8 cellular contexts compared by ENCODE assay signal in the genomic region with DNA sequence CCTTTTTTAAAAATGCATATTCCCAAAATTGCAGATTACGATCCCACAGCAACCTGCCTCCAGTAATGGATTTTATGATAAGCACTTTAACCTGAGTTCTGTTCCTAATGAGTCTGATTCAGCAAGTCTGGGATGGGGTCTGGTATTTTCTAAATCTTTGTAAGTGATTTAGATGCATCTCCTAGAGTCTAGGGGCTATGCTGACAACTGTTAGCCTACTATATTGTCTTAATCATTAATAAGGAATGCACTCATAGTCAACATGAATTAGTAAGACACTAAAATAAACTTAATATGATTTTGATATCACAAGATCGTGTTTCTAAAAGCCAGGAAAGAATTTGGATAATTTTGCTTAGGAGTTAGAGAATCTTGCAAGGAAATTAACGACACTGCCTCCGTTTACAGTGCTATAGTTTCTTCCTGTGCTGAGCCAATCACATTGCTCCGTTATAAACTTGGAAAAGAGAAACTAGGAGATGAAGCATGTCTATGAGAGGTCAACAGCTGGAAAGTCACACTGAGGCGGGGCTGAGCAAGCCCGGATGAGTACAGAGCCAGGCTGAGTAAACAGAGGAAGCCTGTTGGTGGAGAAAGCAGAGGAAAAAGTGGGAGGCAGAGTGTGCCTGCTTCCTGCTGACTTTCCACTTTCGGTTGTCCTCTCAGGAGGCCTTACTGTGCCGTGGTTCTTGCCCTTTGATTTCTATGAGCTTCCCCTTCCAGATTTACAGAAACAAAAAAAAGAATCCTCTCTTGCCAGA. TPM values are rescaled to one million over a fixed set of nuclear protein-coding genes. Genes with fewer than 3 reads are reported as not detected.
DNase-seq lines count a peak whose midpoint lies in the region; ATAC-seq, FAIRE-seq and TF ChIP-seq lines count a peak whose summit lies in the region.

No MANE protein-coding gene starts in this region.

- peak overlapping the region in 1 of 2 experiments; percentile 23; a peak in 2 of 4 replicates for H3K4me3 ChIP-seq in Panc1 (ENCODE audit: low read depth in 2 of 2, low read length in 2 of 2)

- no peaks in the 10 kb centered on the region for H3K27me3 ChIP-seq in Panc1 (ENCODE audit: control insufficient read depth, insufficient read depth, low read length)

- FAIRE-seq in urothelium cell line (lab: Jason Lieb, UNC), result no peak

- H3K36me3 ChIP-seq in Panc1 (ENCODE audit: control insufficient read depth, insufficient read depth, low read length), result no peaks in the 10 kb centered on the region

- TF ChIP-seq CTCF in Panc1 (IDR thresholded peaks at IDR 0.05), result no peak
- no peak for TF ChIP-seq CTCF in endothelial cell (IDR thresholded peaks at IDR 0.05; ENCODE audit: unreplicated experiment)

- H3K27ac Mint-ChIP-seq in endothelial cell (ENCODE audit: unreplicated experiment), result peak overlapping the region; percentile 99
- no peak overlapping the region for H3K27ac Mint-ChIP-seq in activated CD4-positive, alpha-beta T cell treated with anti-CD3 and anti-CD28 coated beads, Interleukin-2, amount 10 ng/mL, durations not matched to agents 7 days and 5 days

- intact Hi-C loops in Panc1 (cut with micrococcal nuclease; ENCODE audit: unreplicated experiment), result no loop called here

- peaks cover 30% of the 10 kb centered on the region for H3K4me1 ChIP-seq in Panc1 (ENCODE audit: control insufficient read depth, insufficient read depth, low read length)

- no peaks in the 10 kb centered on the region for H3K9me3 Mint-ChIP-seq in endothelial cell (ENCODE audit: unreplicated experiment)
- no peaks in the 10 kb centered on the region for H3K9me3 Mint-ChIP-seq in activated CD4-positive, alpha-beta T cell treated with anti-CD3 and anti-CD28 coated beads, Interleukin-2, amount 10 ng/mL, durations not matched to agents 7 days and 5 days

- H3K4me1 Mint-ChIP-seq in endothelial cell (ENCODE audit: unreplicated experiment), result peaks cover 67% of the 10 kb centered on the region
- H3K4me1 Mint-ChIP-seq in activated CD4-positive, alpha-beta T cell treated with anti-CD3 and anti-CD28 coated beads, Interleukin-2, amount 10 ng/mL, durations not matched to agents 7 days and 5 days, result peaks cover 23% of the 10 kb centered on the region

- H3K4me3 Mint-ChIP-seq in endothelial cell (ENCODE audit: unreplicated experiment), result peak overlapping the region; percentile 75
- H3K4me3 Mint-ChIP-seq in activated CD4-positive, alpha-beta T cell treated with anti-CD3 and anti-CD28 coated beads, Interleukin-2, amount 10 ng/mL, durations not matched to agents 7 days and 5 days, result no peak overlapping the region

- CTCF ChIA-PET in Panc1 (lab: Charles Lee), result no interaction called here
- CTCF ChIA-PET in activated CD4-positive, alpha-beta T cell treated with anti-CD3 and anti-CD28 coated beads, Interleukin-2, amount 10 ng/mL, durations not matched to agents 7 days and 5 days (lab: Charles Lee), result no interaction called here

- H3K9me3 ChIP-seq in Panc1 (ENCODE audit: control insufficient read depth, insufficient read depth, low read depth, low read length), result no peaks in the 10 kb centered on the region

- BruUV-seq in Panc1 (replicated peaks; lab: Mats Ljungman, UMichigan), result no TSS peak

- peak overlapping the region; percentile 77 for H3K27ac ChIP-seq in Panc1 (ENCODE audit: low read length)

- POLR2A ChIA-PET in Panc1 (lab: Charles Lee), result no interaction called here
- POLR2A ChIA-PET in activated CD4-positive, alpha-beta T cell treated with anti-CD3 and anti-CD28 coated beads, Interleukin-2, amount 10 ng/mL, durations not matched to agents 7 days and 5 days (lab: Charles Lee), result no interaction called here

- H3K27me3 Mint-ChIP-seq in endothelial cell (ENCODE audit: unreplicated experiment), result peaks cover 2% of the 10 kb centered on the region
- H3K27me3 Mint-ChIP-seq in activated CD4-positive, alpha-beta T cell treated with anti-CD3 and anti-CD28 coated beads, Interleukin-2, amount 10 ng/mL, durations not matched to agents 7 days and 5 days, result no peaks in the 10 kb centered on the region

- DNase-seq in GM04504 (ENCODE audit: low read depth), result peak; percentile 73
- no peak for DNase-seq in Panc1 (ENCODE audit: low read depth, low spot score)
- DNase-seq in endothelial cell (ENCODE audit: low spot score), result peak; percentile 65
- DNase-seq in middle frontal gyrus (ENCODE audit: extremely low spot score, low spot score), result peak; percentile 62
- DNase-seq in urothelium cell line (ENCODE audit: low spot score), result peak; percentile 17
- DNase-seq in activated CD4-positive, alpha-beta T cell treated with anti-CD3 and anti-CD28 coated beads, Interleukin-2, amount 10 ng/mL, durations not matched to agents 7 days and 5 days, result no peak
- no peak for DNase-seq in NCI-H2107 (lab: John Stamatoyannopoulos, UW)

- peaks cover 7% of the 10 kb centered on the region for H3K36me3 Mint-ChIP-seq in endothelial cell (ENCODE audit: low read depth, unreplicated experiment)
- H3K36me3 Mint-ChIP-seq in activated CD4-positive, alpha-beta T cell treated with anti-CD3 and anti-CD28 coated beads, Interleukin-2, amount 10 ng/mL, durations not matched to agents 7 days and 5 days (ENCODE audit: low read depth), result peaks cover 1% of the 10 kb centered on the region

- in situ Hi-C loops in Panc1 (cut with HindIII; ENCODE audit: low pct_unique_long_range_greater_than_20kb, low sequenced_read_pairs), result no loop called here

- ATAC-seq in Panc1, result peak; percentile 82
- ATAC-seq in GM19328 (IDR thresholded peaks at IDR 0.05; ENCODE audit: unreplicated experiment), result no peak

RNA-seq across cellular contexts. Expression of gene SCARB2, which starts 5.4 kb away (rescaled TPM):
- total RNA-seq in Panc1 (2021; ENCODE audit: unreplicated experiment) (59.4 TPM), endothelial cell (ENCODE audit: unreplicated experiment) (181 TPM)
- polyA plus RNA-seq in Panc1 (2012; ENCODE audit: insufficient read length), result 34.8 TPM
- 10 to 100 TPM; 17.0 to 17.8 TPM for total RNA-seq in activated CD4-positive, alpha-beta T cell treated with anti-CD3 and anti-CD28 coated beads, Interleukin-2, amount 10 ng/mL, durations not matched to agents 7 days and 5 days

RNA-seq across cellular contexts. Expression of gene FAM47E, which starts 43.3 kb away (rescaled TPM):
- total RNA-seq in Panc1 (2021; ENCODE audit: unreplicated experiment), result 0.72 TPM
- polyA plus RNA-seq in Panc1 (2012; ENCODE audit: insufficient read length), result 0.51 TPM
- total RNA-seq in endothelial cell (ENCODE audit: unreplicated experiment), result 1.1 TPM
- total RNA-seq in activated CD4-positive, alpha-beta T cell treated with anti-CD3 and anti-CD28 coated beads, Interleukin-2, amount 10 ng/mL, durations not matched to agents 7 days and 5 days, result under 1 TPM in 1 of 2 experiments, not detected in 1; 0.17 TPM

RNA-seq across cellular contexts. Expression of gene NUP54, which starts 60.0 kb away (rescaled TPM):
- total RNA-seq in Panc1 (2021; ENCODE audit: unreplicated experiment) (32.1 TPM), endothelial cell (ENCODE audit: unreplicated experiment) (44.2 TPM)
- polyA plus RNA-seq in Panc1 (2012; ENCODE audit: insufficient read length), result 15.5 TPM
- total RNA-seq in activated CD4-positive, alpha-beta T cell treated with anti-CD3 and anti-CD28 coated beads, Interleukin-2, amount 10 ng/mL, durations not matched to agents 7 days and 5 days, result 10 to 100 TPM; 50.3 to 52.5 TPM

Comparison
In these comparisons a context has a peak if more than half of its experiments do, and no peak if none do; other contexts are left out.
1. DNase-seq: peak in GM04504 (single experiment), endothelial cell (single experiment), middle frontal gyrus (single experiment) and urothelium cell line (single experiment); none in Panc1 (single experiment), activated CD4-positive, alpha-beta T cell treated with anti-CD3 and anti-CD28 coated beads, Interleukin-2, amount 10 ng/mL, durations not matched to agents 7 days and 5 days (single experiment) and NCI-H2107 (single experiment).